In the genomic region with DNA sequence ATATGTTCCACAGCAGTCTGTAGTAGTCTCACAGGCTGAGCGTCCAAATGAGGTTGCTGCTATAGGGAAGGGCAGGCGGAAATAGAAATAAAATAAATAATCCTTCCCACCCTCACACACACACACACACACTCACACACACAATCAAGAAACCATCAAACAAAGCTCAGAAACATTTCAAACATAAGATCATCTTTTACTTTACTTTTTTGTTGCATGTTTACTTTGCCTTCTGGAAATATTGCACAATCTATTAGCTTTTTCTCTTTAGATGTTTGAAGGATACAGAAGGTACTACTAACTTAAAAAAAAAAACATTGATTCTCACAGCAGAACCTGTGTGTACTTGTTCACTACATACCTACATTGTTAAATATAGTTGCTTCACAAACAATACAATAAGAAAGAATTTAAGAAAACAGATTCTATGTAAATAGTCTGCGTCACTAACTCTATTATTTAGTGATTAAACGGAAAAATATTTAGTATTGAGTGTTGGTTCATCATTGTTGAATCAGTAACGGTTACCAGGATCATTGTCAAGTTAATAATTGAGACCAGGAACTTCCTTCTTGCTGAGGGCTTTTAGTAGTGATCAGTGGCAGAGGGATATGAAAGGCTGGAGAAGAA, we compare ENCODE assay signal across 13 cellular contexts. TPM values are rescaled to one million over a fixed set of nuclear protein-coding genes. Genes with fewer than 3 reads are reported as not detected.
DNase-seq lines count a peak whose midpoint lies in the region; ATAC-seq, FAIRE-seq and TF ChIP-seq lines count a peak whose summit lies in the region.
"Had no signal": no experiment of that assay in that cellular context is flagged by ENCODE, and none has a peak within 500 bp of the region (broad histone marks: within the 10 kb centered on the region; RNA-seq: fewer than 3 reads in every experiment).

No MANE protein-coding gene starts in this region.

- H3F3A ChIP-seq in SU-DHL-6 (ENCODE audit: insufficient read depth) (peaks cover 19% of the 10 kb centered on the region; the same call in 1 of the 2 replicates), smooth muscle cell (ENCODE audit: low read depth) (peaks cover 12% of the 10 kb centered on the region)

- no peaks in the 10 kb centered on the region for H4K20me1 ChIP-seq in SU-DHL-6 (ENCODE audit: low read depth, low read length)
- H4K20me1 ChIP-seq in smooth muscle cell (ENCODE audit: low read depth): no peaks in the 10 kb centered on the region

- peaks cover 93% of the 10 kb centered on the region for H3K79me2 ChIP-seq in SU-DHL-6 (ENCODE audit: insufficient read depth, low read length)
- H3K79me2 ChIP-seq in smooth muscle cell (ENCODE audit: low read depth): peaks cover 100% of the 10 kb centered on the region
- H3K79me2 ChIP-seq in mesendoderm (ENCODE audit: control insufficient read depth, insufficient read depth, low read length): no peaks in the 10 kb centered on the region

- DNase-seq in H54 (ENCODE audit: insufficient read length, low spot score) (no peak), foreskin keratinocyte (peak; percentile 95 to 97), smooth muscle cell (lab: John Stamatoyannopoulos, UW; ENCODE audit: unreplicated experiment) (no peak), hepatic stellate cell (ENCODE audit: low spot score) (no peak), coronary artery (ENCODE audit: low spot score) (no peak), mesendoderm (no peak)
- no peak for DNase-seq in activated T-cell treated with anti-CD3 and anti-CD28 coated beads, Interleukin-2, amount 50 U/mL, for 24 hours
- DNase-seq: activated naive CD8-positive, alpha-beta T cell treated with anti-CD3 and anti-CD28 coated beads for 36 hours; heart left ventricle; NCI-H510A treated with DMSO at 0.1 percent for 48 hours; tibial artery had no signal

- H3K27ac ChIP-seq in SU-DHL-6 (ENCODE audit: low read depth, low read length) (no peak overlapping the region), foreskin keratinocyte (peak overlapping the region; percentile 77), smooth muscle cell (ENCODE audit: low read depth) (peak overlapping the region; percentile 85), coronary artery (no peak overlapping the region), mesendoderm (ENCODE audit: low read depth, low read length) (no peak overlapping the region)
- H3K27ac ChIP-seq: heart left ventricle, tibial artery had no signal

- TF ChIP-seq POLR2A in H54 (IDR thresholded peaks at IDR 0.05; ENCODE audit: low read depth, low read length): no peak

- peaks cover 7% of the 10 kb centered on the region for H3K9me3 Mint-ChIP-seq in activated T-cell treated with anti-CD3 and anti-CD28 coated beads, Interleukin-2, amount 50 U/mL, for 24 hours

- TF ChIP-seq CTCF in SU-DHL-6 (IDR thresholded peaks at IDR 0.05; ENCODE audit: insufficient read depth, low read length, poor library complexity, severe bottlenecking) (no peak), foreskin keratinocyte (conservative IDR thresholded peaks at IDR 0.05) (no peak), smooth muscle cell (IDR thresholded peaks at IDR 0.05; ENCODE audit: borderline replicate concordance, insufficient read depth, poor library complexity, severe bottlenecking) (no peak), coronary artery (IDR thresholded peaks at IDR 0.05) (no peak)

- H3K4me3 Mint-ChIP-seq in activated T-cell treated with anti-CD3 and anti-CD28 coated beads, Interleukin-2, amount 50 U/mL, for 24 hours: no peak overlapping the region
- H3K4me3 Mint-ChIP-seq: activated naive CD8-positive, alpha-beta T cell treated with anti-CD3 and anti-CD28 coated beads for 36 hours had no signal

- ATAC-seq in foreskin keratinocyte: peak; percentile 94
- ATAC-seq: heart left ventricle had no signal

- H3K36me3 Mint-ChIP-seq in activated T-cell treated with anti-CD3 and anti-CD28 coated beads, Interleukin-2, amount 50 U/mL, for 24 hours (ENCODE audit: low read depth): no peaks in the 10 kb centered on the region

- no peak overlapping the region for H3K23ac ChIP-seq in mesendoderm (ENCODE audit: low read length)

- no peaks in the 10 kb centered on the region for H3K79me1 ChIP-seq in mesendoderm (ENCODE audit: low read length)

- H2AK5ac ChIP-seq in mesendoderm (ENCODE audit: low read length): no peak overlapping the region

- H4K5ac ChIP-seq in mesendoderm (ENCODE audit: low read length): no peak overlapping the region

- H3K36me3 ChIP-seq in SU-DHL-6 (ENCODE audit: low read length): no peaks in the 10 kb centered on the region
- peaks cover 4% of the 10 kb centered on the region for H3K36me3 ChIP-seq in smooth muscle cell (ENCODE audit: low read depth)
- no peaks in the 10 kb centered on the region for H3K36me3 ChIP-seq in mesendoderm (ENCODE audit: control insufficient read depth, insufficient read depth, low read length)
- H3K36me3 ChIP-seq: heart left ventricle, tibial artery had no signal

- no peak overlapping the region for H2BK15ac ChIP-seq in mesendoderm (replicated peaks; ENCODE audit: low read depth)

- H3K4ac ChIP-seq in mesendoderm (ENCODE audit: low read depth, low read length): no peak overlapping the region

- H3K9ac ChIP-seq in SU-DHL-6 (ENCODE audit: low read length) (no peak overlapping the region), smooth muscle cell (ENCODE audit: low read depth) (peak overlapping the region; percentile 59), mesendoderm (ENCODE audit: low read length) (no peak overlapping the region)

- 56% methylated on average over 5 of the region's 5 CpGs for WGBS in smooth muscle cell (ENCODE audit: low lambda C conversion rate)
- 100% methylated on average over 2 of the region's 5 CpGs for WGBS in mesendoderm (ENCODE audit: extremely low coverage, insufficient coverage, low lambda C conversion rate)

- peak; percentile 36 for FAIRE-seq in H54 (lab: Jason Lieb, UNC)
- FAIRE-seq: TTC549 had no signal

- H3K4me1 Mint-ChIP-seq in activated T-cell treated with anti-CD3 and anti-CD28 coated beads, Interleukin-2, amount 50 U/mL, for 24 hours (ENCODE audit: low read depth): no peaks in the 10 kb centered on the region
- H3K4me1 Mint-ChIP-seq: activated naive CD8-positive, alpha-beta T cell treated with anti-CD3 and anti-CD28 coated beads for 36 hours had no signal

- H3K27ac Mint-ChIP-seq in activated T-cell treated with anti-CD3 and anti-CD28 coated beads, Interleukin-2, amount 50 U/mL, for 24 hours: no peak overlapping the region
- H3K27ac Mint-ChIP-seq: activated naive CD8-positive, alpha-beta T cell treated with anti-CD3 and anti-CD28 coated beads for 36 hours had no signal

- H3K4me2 ChIP-seq in SU-DHL-6 (ENCODE audit: low read depth, low read length, poor library complexity, severe bottlenecking) (peak overlapping the region; percentile 0), smooth muscle cell (peak overlapping the region; percentile 51), mesendoderm (ENCODE audit: low read length) (no peak overlapping the region)

- no peak overlapping the region for H3K56ac ChIP-seq in mesendoderm (ENCODE audit: low read length)

- H2BK120ac ChIP-seq in mesendoderm (ENCODE audit: low read depth, low read length): no peak overlapping the region

- H3K4me3 ChIP-seq in SU-DHL-6 (ENCODE audit: insufficient read depth, low read length, poor library complexity, severe bottlenecking): no peak overlapping the region
- H3K4me3 ChIP-seq in smooth muscle cell: no peak overlapping the region
- H3K4me3 ChIP-seq in coronary artery: no peak overlapping the region
- H3K4me3 ChIP-seq in mesendoderm (ENCODE audit: low read length): no peak overlapping the region
- H3K4me3 ChIP-seq: heart left ventricle, tibial artery had no signal

- H2AFZ ChIP-seq in SU-DHL-6 (ENCODE audit: low read depth, low read length, severe bottlenecking): no peak overlapping the region
- peak overlapping the region; percentile 35 for H2AFZ ChIP-seq in smooth muscle cell (ENCODE audit: low read depth)

- no peaks in the 10 kb centered on the region for H3K27me3 ChIP-seq in SU-DHL-6 (ENCODE audit: low read length)
- no peaks in the 10 kb centered on the region for H3K27me3 ChIP-seq in foreskin keratinocyte
- no peaks in the 10 kb centered on the region for H3K27me3 ChIP-seq in smooth muscle cell (ENCODE audit: low read depth)
- no peaks in the 10 kb centered on the region for H3K27me3 ChIP-seq in mesendoderm (ENCODE audit: insufficient read depth, low read length, poor library complexity)
- H3K27me3 ChIP-seq: heart left ventricle, tibial artery had no signal

- H3K18ac ChIP-seq in mesendoderm (ENCODE audit: low read length): no peak overlapping the region

- peaks cover 3% of the 10 kb centered on the region; the same call in 1 of the 2 replicates for H3K9me3 ChIP-seq in SU-DHL-6 (ENCODE audit: insufficient read depth, low read length)
- H3K9me3 ChIP-seq in smooth muscle cell (replicated peaks; ENCODE audit: low read depth): peaks cover 6% of the 10 kb centered on the region

- H3K9me2 ChIP-seq in SU-DHL-6 (replicated peaks; ENCODE audit: insufficient read depth, low read length): no peaks in the 10 kb centered on the region

- peaks cover 8% of the 10 kb centered on the region for H3K27me3 Mint-ChIP-seq in activated T-cell treated with anti-CD3 and anti-CD28 coated beads, Interleukin-2, amount 50 U/mL, for 24 hours

- H4K8ac ChIP-seq in mesendoderm (ENCODE audit: low read depth, low read length): no peak overlapping the region

- H3K4me1 ChIP-seq in foreskin keratinocyte (peaks cover 35% of the 10 kb centered on the region), smooth muscle cell (ENCODE audit: low read depth) (peaks cover 31% of the 10 kb centered on the region), mesendoderm (ENCODE audit: control insufficient read depth, low read depth, low read length) (no peaks in the 10 kb centered on the region)

- no peak overlapping the region for H2BK5ac ChIP-seq in mesendoderm (ENCODE audit: low read length)

RNA-seq across cellular contexts. Expression of a gene that starts 20.5 kb away (rescaled TPM):
- 89.9 and 117 TPM in 2 replicates for total RNA-seq in foreskin keratinocyte
- 27.6 and 30.0 TPM in 2 replicates for polyA plus RNA-seq in foreskin keratinocyte
- 314 and 372 TPM in 2 replicates for total RNA-seq in smooth muscle cell
- polyA plus RNA-seq in smooth muscle cell: 92.7 and 110 TPM in 2 replicates
- 9.0 TPM for polyA plus RNA-seq in mesendoderm (2013, experiment 1 of 2)
- polyA plus RNA-seq in mesendoderm (2013, experiment 2 of 2): 9.3 TPM

Comparison
In these comparisons a context has a peak if more than half of its experiments do, and no peak if none do; other contexts are left out.
1. DNase-seq: peak in foreskin keratinocyte (2 of 2); none in H54 (single experiment), smooth muscle cell (single experiment), hepatic stellate cell (single experiment), coronary artery (single experiment), mesendoderm (single experiment) and activated T-cell treated with anti-CD3 and anti-CD28 coated beads, Interleukin-2, amount 50 U/mL, for 24 hours (single experiment).
2. H3K27ac ChIP-seq: peak in foreskin keratinocyte (single experiment) and smooth muscle cell (single experiment); none in SU-DHL-6 (single experiment), coronary artery (0 of 2) and mesendoderm (single experiment).